Comparison of ENCODE assay signal across 1 cellular context in the genomic region with DNA sequence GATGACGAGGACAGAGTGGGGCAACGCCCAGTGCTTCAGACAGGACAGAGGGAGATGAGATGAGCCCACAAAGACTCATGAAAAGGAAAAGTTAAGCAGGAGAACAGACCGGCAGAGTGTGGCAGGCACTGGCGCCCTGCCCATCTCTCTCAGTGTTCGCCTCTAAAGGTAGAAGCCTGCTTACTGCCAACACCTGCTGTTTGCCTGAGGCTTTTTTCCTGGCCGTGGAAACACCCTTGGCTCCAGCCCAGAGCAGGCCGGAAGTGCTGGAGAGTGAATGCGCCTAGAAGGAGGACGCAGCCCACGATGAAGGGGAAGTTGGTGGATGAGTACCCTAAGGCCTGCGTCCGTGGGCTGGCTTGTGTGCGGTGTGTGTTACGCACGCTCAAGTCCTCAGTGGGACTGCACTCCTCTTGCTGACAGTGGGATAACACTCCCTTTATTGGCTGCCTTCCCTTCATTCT.
TF ChIP-seq lines count a peak whose summit lies in the region.

No MANE protein-coding gene starts in this region.

TF ChIP-seq in Ishikawa, 13 proteins besides CTCF, POLR2A, EP300 and RAD21 (continued from another document):
- TF ChIP-seq, protein P1, sequence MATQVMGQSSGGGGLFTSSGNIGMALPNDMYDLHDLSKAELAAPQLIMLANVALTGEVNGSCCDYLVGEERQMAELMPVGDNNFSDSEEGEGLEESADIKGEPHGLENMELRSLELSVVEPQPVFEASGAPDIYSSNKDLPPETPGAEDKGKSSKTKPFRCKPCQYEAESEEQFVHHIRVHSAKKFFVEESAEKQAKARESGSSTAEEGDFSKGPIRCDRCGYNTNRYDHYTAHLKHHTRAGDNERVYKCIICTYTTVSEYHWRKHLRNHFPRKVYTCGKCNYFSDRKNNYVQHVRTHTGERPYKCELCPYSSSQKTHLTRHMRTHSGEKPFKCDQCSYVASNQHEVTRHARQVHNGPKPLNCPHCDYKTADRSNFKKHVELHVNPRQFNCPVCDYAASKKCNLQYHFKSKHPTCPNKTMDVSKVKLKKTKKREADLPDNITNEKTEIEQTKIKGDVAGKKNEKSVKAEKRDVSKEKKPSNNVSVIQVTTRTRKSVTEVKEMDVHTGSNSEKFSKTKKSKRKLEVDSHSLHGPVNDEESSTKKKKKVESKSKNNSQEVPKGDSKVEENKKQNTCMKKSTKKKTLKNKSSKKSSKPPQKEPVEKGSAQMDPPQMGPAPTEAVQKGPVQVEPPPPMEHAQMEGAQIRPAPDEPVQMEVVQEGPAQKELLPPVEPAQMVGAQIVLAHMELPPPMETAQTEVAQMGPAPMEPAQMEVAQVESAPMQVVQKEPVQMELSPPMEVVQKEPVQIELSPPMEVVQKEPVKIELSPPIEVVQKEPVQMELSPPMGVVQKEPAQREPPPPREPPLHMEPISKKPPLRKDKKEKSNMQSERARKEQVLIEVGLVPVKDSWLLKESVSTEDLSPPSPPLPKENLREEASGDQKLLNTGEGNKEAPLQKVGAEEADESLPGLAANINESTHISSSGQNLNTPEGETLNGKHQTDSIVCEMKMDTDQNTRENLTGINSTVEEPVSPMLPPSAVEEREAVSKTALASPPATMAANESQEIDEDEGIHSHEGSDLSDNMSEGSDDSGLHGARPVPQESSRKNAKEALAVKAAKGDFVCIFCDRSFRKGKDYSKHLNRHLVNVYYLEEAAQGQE (IDR thresholded peaks at IDR 0.05; ENCODE audit: low read depth): no peak
